ENCODE assay signal across 1 cellular context in the genomic region with DNA sequence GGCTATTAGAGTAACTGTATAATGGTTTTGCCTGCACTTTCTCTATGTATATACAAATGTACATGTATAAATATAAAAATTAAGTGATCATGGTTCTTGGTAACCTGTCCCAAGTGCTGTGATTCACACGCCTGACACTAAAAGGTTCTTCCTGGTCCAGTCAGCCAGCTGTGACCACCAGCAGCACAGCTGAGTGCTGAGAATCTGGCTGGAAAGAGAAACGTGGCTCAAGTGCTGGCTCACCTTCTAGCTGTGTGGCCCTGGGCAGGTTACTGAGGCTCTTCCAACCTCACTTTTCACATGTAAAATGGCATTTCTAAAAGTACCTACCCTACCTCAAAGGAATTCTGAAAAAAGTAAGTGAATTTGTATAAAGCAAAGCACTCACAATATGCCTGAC.
TF ChIP-seq lines count a peak whose summit lies in the region.

No MANE protein-coding gene starts in this region.

TF ChIP-seq in SK-N-SH treated with all-trans-retinoic acid at 6 μM for 48 hours, 23 proteins besides CTCF, POLR2A, EP300 and RAD21:
- TF ChIP-seq, protein P1, sequence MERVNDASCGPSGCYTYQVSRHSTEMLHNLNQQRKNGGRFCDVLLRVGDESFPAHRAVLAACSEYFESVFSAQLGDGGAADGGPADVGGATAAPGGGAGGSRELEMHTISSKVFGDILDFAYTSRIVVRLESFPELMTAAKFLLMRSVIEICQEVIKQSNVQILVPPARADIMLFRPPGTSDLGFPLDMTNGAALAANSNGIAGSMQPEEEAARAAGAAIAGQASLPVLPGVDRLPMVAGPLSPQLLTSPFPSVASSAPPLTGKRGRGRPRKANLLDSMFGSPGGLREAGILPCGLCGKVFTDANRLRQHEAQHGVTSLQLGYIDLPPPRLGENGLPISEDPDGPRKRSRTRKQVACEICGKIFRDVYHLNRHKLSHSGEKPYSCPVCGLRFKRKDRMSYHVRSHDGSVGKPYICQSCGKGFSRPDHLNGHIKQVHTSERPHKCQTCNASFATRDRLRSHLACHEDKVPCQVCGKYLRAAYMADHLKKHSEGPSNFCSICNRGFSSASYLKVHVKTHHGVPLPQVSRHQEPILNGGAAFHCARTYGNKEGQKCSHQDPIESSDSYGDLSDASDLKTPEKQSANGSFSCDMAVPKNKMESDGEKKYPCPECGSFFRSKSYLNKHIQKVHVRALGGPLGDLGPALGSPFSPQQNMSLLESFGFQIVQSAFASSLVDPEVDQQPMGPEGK (CRISPR knock-in tag; IDR thresholded peaks at IDR 0.05; ENCODE audit: borderline replicate concordance) = no peak
- TF ChIP-seq ARNTL (CRISPR knock-in tag; IDR thresholded peaks at IDR 0.05; ENCODE audit: borderline replicate concordance, low read depth) (no peak), ZC3H10 (CRISPR knock-in tag; IDR thresholded peaks at IDR 0.05) (no peak), OSR1 (CRISPR knock-in tag; IDR thresholded peaks at IDR 0.05) (no peak), ZNF8 (CRISPR knock-in tag; IDR thresholded peaks at IDR 0.05) (no peak), ZNF565 (CRISPR knock-in tag; conservative IDR thresholded peaks at IDR 0.05; ENCODE audit: low read depth) (no peak), ZFP3 (CRISPR knock-in tag; IDR thresholded peaks at IDR 0.05) (no peak), ZFP30 (CRISPR knock-in tag; IDR thresholded peaks at IDR 0.05) (no peak), GLIS3 (CRISPR knock-in tag; IDR thresholded peaks at IDR 0.05) (no peak), PPARA (CRISPR knock-in tag; IDR thresholded peaks at IDR 0.05; ENCODE audit: borderline replicate concordance) (no peak), ESRRG (CRISPR knock-in tag; IDR thresholded peaks at IDR 0.05) (no peak), TCF4 (CRISPR knock-in tag; IDR thresholded peaks at IDR 0.05; ENCODE audit: borderline replicate concordance) (no peak), BACH2 (CRISPR knock-in tag; IDR thresholded peaks at IDR 0.05; ENCODE audit: borderline replicate concordance) (no peak), ZNF70 (CRISPR knock-in tag; IDR thresholded peaks at IDR 0.05) (no peak), TOX (CRISPR knock-in tag; IDR thresholded peaks at IDR 0.05; ENCODE audit: borderline replicate concordance) (no peak), ISL1 (CRISPR knock-in tag; IDR thresholded peaks at IDR 0.05) (no peak)
- TF ChIP-seq, protein P2, sequence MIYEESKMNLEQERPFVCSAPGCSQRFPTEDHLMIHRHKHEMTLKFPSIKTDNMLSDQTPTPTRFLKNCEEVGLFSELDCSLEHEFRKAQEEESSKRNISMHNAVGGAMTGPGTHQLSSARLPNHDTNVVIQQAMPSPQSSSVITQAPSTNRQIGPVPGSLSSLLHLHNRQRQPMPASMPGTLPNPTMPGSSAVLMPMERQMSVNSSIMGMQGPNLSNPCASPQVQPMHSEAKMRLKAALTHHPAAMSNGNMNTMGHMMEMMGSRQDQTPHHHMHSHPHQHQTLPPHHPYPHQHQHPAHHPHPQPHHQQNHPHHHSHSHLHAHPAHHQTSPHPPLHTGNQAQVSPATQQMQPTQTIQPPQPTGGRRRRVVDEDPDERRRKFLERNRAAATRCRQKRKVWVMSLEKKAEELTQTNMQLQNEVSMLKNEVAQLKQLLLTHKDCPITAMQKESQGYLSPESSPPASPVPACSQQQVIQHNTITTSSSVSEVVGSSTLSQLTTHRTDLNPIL (CRISPR knock-in tag; IDR thresholded peaks at IDR 0.05; ENCODE audit: low read depth) = no peak
- TF ChIP-seq, protein P3, sequence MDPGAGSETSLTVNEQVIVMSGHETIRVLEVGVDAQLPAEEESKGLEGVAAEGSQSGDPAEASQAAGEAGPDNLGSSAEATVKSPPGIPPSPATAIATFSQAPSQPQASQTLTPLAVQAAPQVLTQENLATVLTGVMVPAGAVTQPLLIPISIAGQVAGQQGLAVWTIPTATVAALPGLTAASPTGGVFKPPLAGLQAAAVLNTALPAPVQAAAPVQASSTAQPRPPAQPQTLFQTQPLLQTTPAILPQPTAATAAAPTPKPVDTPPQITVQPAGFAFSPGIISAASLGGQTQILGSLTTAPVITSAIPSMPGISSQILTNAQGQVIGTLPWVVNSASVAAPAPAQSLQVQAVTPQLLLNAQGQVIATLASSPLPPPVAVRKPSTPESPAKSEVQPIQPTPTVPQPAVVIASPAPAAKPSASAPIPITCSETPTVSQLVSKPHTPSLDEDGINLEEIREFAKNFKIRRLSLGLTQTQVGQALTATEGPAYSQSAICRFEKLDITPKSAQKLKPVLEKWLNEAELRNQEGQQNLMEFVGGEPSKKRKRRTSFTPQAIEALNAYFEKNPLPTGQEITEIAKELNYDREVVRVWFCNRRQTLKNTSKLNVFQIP (CRISPR knock-in tag; IDR thresholded peaks at IDR 0.05; ENCODE audit: borderline replicate concordance, low read depth) = no peak
